Comparison of ENCODE assay signal across 22 cellular contexts in the genomic region with DNA sequence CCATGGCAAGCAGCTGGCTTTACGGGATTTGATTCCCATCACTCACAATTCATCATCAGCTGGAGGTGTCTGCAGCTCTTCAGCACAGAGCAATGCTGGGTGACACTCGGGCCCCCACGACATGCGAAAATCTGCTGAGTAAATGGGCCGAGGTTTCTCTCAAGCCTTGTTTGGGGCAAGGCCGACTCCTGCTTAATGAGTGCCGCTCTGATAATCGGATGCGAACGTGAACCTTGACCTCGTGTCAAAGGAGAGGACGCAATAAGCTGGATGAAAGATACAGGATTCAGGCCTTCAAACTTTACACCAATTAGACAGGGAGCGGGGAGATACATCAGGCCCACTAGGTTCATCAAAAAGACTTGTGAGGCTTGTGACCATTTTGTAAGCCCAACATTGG.
DNase-seq lines count a peak whose midpoint lies in the region; ATAC-seq and TF ChIP-seq lines count a peak whose summit lies in the region.
"Had no signal": no experiment of that assay in that cellular context is flagged by ENCODE, and none has a peak within 500 bp of the region (broad histone marks: within the 10 kb centered on the region; RNA-seq: fewer than 3 reads in every experiment).

No MANE protein-coding gene starts in this region.

- intact Hi-C loops in activated T-helper 2 cell treated with anti-CD3 and anti-CD28 coated beads, Interferon-gamma antibody, Interleukin-2, Interleukin-4, amounts not matched to agents 10 μg/mL and 5 μg/mL and 100 μg/mL, durations not matched to agents 14 hours and 24 hours and 36 hours (cut with micrococcal nuclease) = no loop called here

- in situ Hi-C loops in HAP-1 (cut with MboI; ENCODE audit: low sequenced_read_pairs) = no loop called here

- no peak for ATAC-seq in activated CD8-positive, alpha-beta memory T cell treated with anti-CD3 and anti-CD28 coated beads, Interleukin-2, amount 10 ng/mL, durations not matched to agents 7 days and 5 days
- no peak for ATAC-seq in GM18858 (IDR thresholded peaks at IDR 0.05; ENCODE audit: unreplicated experiment)

- peak; percentile 32 for DNase-seq in activated CD8-positive, alpha-beta memory T cell treated with anti-CD3 and anti-CD28 coated beads, Interleukin-2, amount 50 U/mL, for 48 hours
- DNase-seq in activated CD8-positive, alpha-beta memory T cell treated with anti-CD3 and anti-CD28 coated beads, Interleukin-2, amount 10 ng/mL, durations not matched to agents 7 days and 5 days = no peak
- DNase-seq in neural progenitor cell (ENCODE audit: low spot score) = no peak
- no peak for DNase-seq in activated T-helper 2 cell treated with anti-CD3 and anti-CD28 coated beads, Interferon-gamma antibody, Interleukin-2, Interleukin-4, amounts not matched to agents 10 μg/mL and 5 μg/mL and 100 μg/mL, durations not matched to agents 14 hours and 24 hours and 36 hours (ENCODE audit: low spot score)
- DNase-seq in HAP-1 (ENCODE audit: low spot score in 2 of 2) = no peak
- DNase-seq: ACHN; Caco-2; CD4-positive, alpha-beta memory T cell; DMS153; H7; HFFc6; Kasumi-1; NCI-H1417; NCI-H1930; NCI-H524 treated with DMSO at 0.1 percent for 48 hours; NK-92 treated with Interleukin-12 subunit alpha and Interleukin-12 subunit beta, amount 100 ng/mL, for 24 hours; SIG-M5; SK-N-SH had no signal

- no peak overlapping the region for H3K27ac Mint-ChIP-seq in activated CD8-positive, alpha-beta memory T cell treated with anti-CD3 and anti-CD28 coated beads, Interleukin-2, amount 10 ng/mL, durations not matched to agents 7 days and 5 days
- H3K27ac Mint-ChIP-seq in brain (peak overlapping the region in 4 of 5 experiments; percentile 4 to 60 (median 30)), neural progenitor cell (peak overlapping the region; percentile 69)
- no peak overlapping the region for H3K27ac Mint-ChIP-seq in activated T-helper 2 cell treated with anti-CD3 and anti-CD28 coated beads, Interferon-gamma antibody, Interleukin-2, Interleukin-4, amounts not matched to agents 10 μg/mL and 5 μg/mL and 100 μg/mL, durations not matched to agents 14 hours and 24 hours and 36 hours
- H3K27ac Mint-ChIP-seq: HFFc6 had no signal

- H3K27me3 ChIP-seq in neural progenitor cell = no peaks in the 10 kb centered on the region
- no peaks in the 10 kb centered on the region for H3K27me3 ChIP-seq in HAP-1 (ENCODE audit: low read depth)

- H3K4me2 ChIP-seq in neural progenitor cell = no peak overlapping the region
- H3K4me2 ChIP-seq: SK-N-SH had no signal

- H4K20me1 ChIP-seq in neural progenitor cell (ENCODE audit: low read depth) = no peaks in the 10 kb centered on the region

- H3K36me3 ChIP-seq in neural progenitor cell (no peaks in the 10 kb centered on the region), HAP-1 (replicated peaks) (no peaks in the 10 kb centered on the region)

- H3F3A ChIP-seq in neural progenitor cell (ENCODE audit: low read depth) = peaks cover 11% of the 10 kb centered on the region

- peaks cover 14% of the 10 kb centered on the region for H3K4me1 Mint-ChIP-seq in activated CD8-positive, alpha-beta memory T cell treated with anti-CD3 and anti-CD28 coated beads, Interleukin-2, amount 10 ng/mL, durations not matched to agents 7 days and 5 days
- peaks cover 49% of the 10 kb centered on the region for H3K4me1 Mint-ChIP-seq in brain
- peaks cover 41% of the 10 kb centered on the region for H3K4me1 Mint-ChIP-seq in neural progenitor cell
- H3K4me1 Mint-ChIP-seq in activated T-helper 2 cell treated with anti-CD3 and anti-CD28 coated beads, Interferon-gamma antibody, Interleukin-2, Interleukin-4, amounts not matched to agents 10 μg/mL and 5 μg/mL and 100 μg/mL, durations not matched to agents 14 hours and 24 hours and 36 hours (ENCODE audit: low read depth) = peaks cover 4% of the 10 kb centered on the region

- no peak overlapping the region for H3K9ac ChIP-seq in neural progenitor cell
- H3K9ac ChIP-seq: BLaER1 treated with 17β-estradiol and CSF1 and Interleukin-3, amounts not matched to agents 10 nM and 100 nM; SK-N-SH had no signal

- TF ChIP-seq CTCF in brain (conservative IDR thresholded peaks at IDR 0.05) (no peak), neural progenitor cell (IDR thresholded peaks at IDR 0.05) (no peak)

- H3K9me3 ChIP-seq in neural progenitor cell (ENCODE audit: low read depth) = no peaks in the 10 kb centered on the region
- no peaks in the 10 kb centered on the region for H3K9me3 ChIP-seq in HAP-1
- H3K9me3 ChIP-seq: BLaER1 treated with 17β-estradiol and CSF1 and Interleukin-3, amounts not matched to agents 10 nM and 100 nM; Caco-2; SK-N-SH had no signal

- H3K27ac ChIP-seq in neural progenitor cell = no peak overlapping the region
- H3K27ac ChIP-seq: BLaER1 treated with 17β-estradiol and CSF1 and Interleukin-3, amounts not matched to agents 10 nM and 100 nM; RWPE1 had no signal

- H3K4me3 ChIP-seq in neural progenitor cell (no peak overlapping the region), HAP-1 (no peak overlapping the region)
- H3K4me3 ChIP-seq: BLaER1 treated with 17β-estradiol and CSF1 and Interleukin-3, amounts not matched to agents 10 nM and 100 nM had no signal

- no peak overlapping the region for H2AFZ ChIP-seq in neural progenitor cell (replicated peaks)

- no peaks in the 10 kb centered on the region for H3K9me3 Mint-ChIP-seq in activated CD8-positive, alpha-beta memory T cell treated with anti-CD3 and anti-CD28 coated beads, Interleukin-2, amount 10 ng/mL, durations not matched to agents 7 days and 5 days (ENCODE audit: low read depth)
- peaks cover 0 to 2% (median 0%) of the 10 kb centered on the region in 5 experiments for H3K9me3 Mint-ChIP-seq in brain
- no peaks in the 10 kb centered on the region for H3K9me3 Mint-ChIP-seq in neural progenitor cell
- no peaks in the 10 kb centered on the region for H3K9me3 Mint-ChIP-seq in activated T-helper 2 cell treated with anti-CD3 and anti-CD28 coated beads, Interferon-gamma antibody, Interleukin-2, Interleukin-4, amounts not matched to agents 10 μg/mL and 5 μg/mL and 100 μg/mL, durations not matched to agents 14 hours and 24 hours and 36 hours
- H3K9me3 Mint-ChIP-seq: CD4-positive, alpha-beta memory T cell; HFFc6 had no signal

- H3K4me3 Mint-ChIP-seq in activated CD8-positive, alpha-beta memory T cell treated with anti-CD3 and anti-CD28 coated beads, Interleukin-2, amount 10 ng/mL, durations not matched to agents 7 days and 5 days = no peak overlapping the region
- H3K4me3 Mint-ChIP-seq in brain (no peak overlapping the region), neural progenitor cell (no peak overlapping the region)
- no peak overlapping the region for H3K4me3 Mint-ChIP-seq in activated T-helper 2 cell treated with anti-CD3 and anti-CD28 coated beads, Interferon-gamma antibody, Interleukin-2, Interleukin-4, amounts not matched to agents 10 μg/mL and 5 μg/mL and 100 μg/mL, durations not matched to agents 14 hours and 24 hours and 36 hours (ENCODE audit: low read depth)
- H3K4me3 Mint-ChIP-seq: HFFc6 had no signal

- H3K4me1 ChIP-seq in neural progenitor cell = peaks cover 25% of the 10 kb centered on the region
- H3K4me1 ChIP-seq in HAP-1 = no peaks in the 10 kb centered on the region

- no peaks in the 10 kb centered on the region for H3K79me2 ChIP-seq in neural progenitor cell (ENCODE audit: low read depth)

- H3K27me3 Mint-ChIP-seq in activated CD8-positive, alpha-beta memory T cell treated with anti-CD3 and anti-CD28 coated beads, Interleukin-2, amount 10 ng/mL, durations not matched to agents 7 days and 5 days = peaks cover 3% of the 10 kb centered on the region
- H3K27me3 Mint-ChIP-seq in brain (peaks cover 8% of the 10 kb centered on the region), neural progenitor cell (ENCODE audit: insufficient read depth, low read depth) (peaks cover 5% of the 10 kb centered on the region)
- peaks cover 4% of the 10 kb centered on the region for H3K27me3 Mint-ChIP-seq in activated T-helper 2 cell treated with anti-CD3 and anti-CD28 coated beads, Interferon-gamma antibody, Interleukin-2, Interleukin-4, amounts not matched to agents 10 μg/mL and 5 μg/mL and 100 μg/mL, durations not matched to agents 14 hours and 24 hours and 36 hours (ENCODE audit: low read depth)
- H3K27me3 Mint-ChIP-seq: CD4-positive, alpha-beta memory T cell had no signal

- no peaks in the 10 kb centered on the region for H3K36me3 Mint-ChIP-seq in activated CD8-positive, alpha-beta memory T cell treated with anti-CD3 and anti-CD28 coated beads, Interleukin-2, amount 10 ng/mL, durations not matched to agents 7 days and 5 days
- peaks cover 11% of the 10 kb centered on the region for H3K36me3 Mint-ChIP-seq in brain
- peaks cover 9% of the 10 kb centered on the region for H3K36me3 Mint-ChIP-seq in neural progenitor cell
- H3K36me3 Mint-ChIP-seq in activated T-helper 2 cell treated with anti-CD3 and anti-CD28 coated beads, Interferon-gamma antibody, Interleukin-2, Interleukin-4, amounts not matched to agents 10 μg/mL and 5 μg/mL and 100 μg/mL, durations not matched to agents 14 hours and 24 hours and 36 hours (ENCODE audit: low read depth) = no peaks in the 10 kb centered on the region

- CTCF ChIA-PET in activated CD8-positive, alpha-beta memory T cell treated with anti-CD3 and anti-CD28 coated beads, Interleukin-2, amount 10 ng/mL, durations not matched to agents 7 days and 5 days (lab: Charles Lee) = interaction anchor here (0.7 to 1.5 kb wide), 2 partner anchors 9 to 20 kb away, joined by 3 to 4 read pairs; no protein-coding TSS in a partner anchor

Comparison
In these comparisons a context has a peak if more than half of its experiments do, and no peak if none do; other contexts are left out.
1. H3K27ac Mint-ChIP-seq: peak in brain (4 of 5) and neural progenitor cell (single experiment); none in activated CD8-positive, alpha-beta memory T cell treated with anti-CD3 and anti-CD28 coated beads, Interleukin-2, amount 10 ng/mL, durations not matched to agents 7 days and 5 days (single experiment) and activated T-helper 2 cell treated with anti-CD3 and anti-CD28 coated beads, Interferon-gamma antibody, Interleukin-2, Interleukin-4, amounts not matched to agents 10 μg/mL and 5 μg/mL and 100 μg/mL, durations not matched to agents 14 hours and 24 hours and 36 hours (single experiment).